9 cellular contexts compared by ENCODE assay signal in the genomic region with DNA sequence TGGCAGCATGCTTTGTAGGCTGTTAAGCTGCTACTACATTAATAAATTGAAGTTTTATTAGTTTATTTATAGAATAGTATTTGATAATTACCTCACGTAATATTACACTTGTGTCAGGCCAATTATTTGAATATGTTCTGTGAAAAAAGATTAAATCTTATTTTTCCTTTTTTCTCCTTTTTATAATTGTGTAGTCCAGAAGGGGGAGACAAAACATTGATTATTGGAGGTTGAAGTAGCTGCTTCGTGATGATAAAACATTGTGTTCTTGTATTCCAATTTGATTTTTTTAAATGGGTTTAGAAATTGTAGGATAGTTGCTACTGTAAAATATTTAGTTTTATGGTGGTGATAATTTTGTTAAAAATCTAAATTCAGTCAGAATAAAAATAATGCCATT.
A peak's percentile ranks its signal among the peaks of the same experiment; 100 is the strongest.
DNase-seq lines count a peak whose midpoint lies in the region; ATAC-seq, FAIRE-seq and TF ChIP-seq lines count a peak whose summit lies in the region.
"Had no signal": no experiment of that assay in that cellular context is flagged by ENCODE, and none has a peak within 500 bp of the region (broad histone marks: within the 10 kb centered on the region; RNA-seq: fewer than 3 reads in every experiment).

No MANE protein-coding gene starts in this region.

- H3K27me3 ChIP-seq in BE2C: no peaks in the 10 kb centered on the region

- ATAC-seq in GM19452 (IDR thresholded peaks at IDR 0.05; ENCODE audit: unreplicated experiment): no peak
- no peak for ATAC-seq in GM18505 (IDR thresholded peaks at IDR 0.05; ENCODE audit: unreplicated experiment)

- H3K36me3 ChIP-seq in BE2C: no peaks in the 10 kb centered on the region
- no peaks in the 10 kb centered on the region for H3K36me3 ChIP-seq in kidney (ENCODE audit: control insufficient read depth in 1 of 2, insufficient read depth in 2 of 2, low read length in 2 of 2)

- H3K27ac ChIP-seq in VCaP: no peak overlapping the region
- H3K27ac ChIP-seq in kidney (ENCODE audit: low read depth in 2 of 2, low read length in 2 of 2): no peak overlapping the region

- DNase-seq in BE2C (no peak), H4 (ENCODE audit: low spot score) (peak; percentile 3), kidney (no peak), DMS153 (lab: John Stamatoyannopoulos, UW) (no peak)
- no peak for DNase-seq in activated CD4-positive, alpha-beta T cell treated with anti-CD3 and anti-CD28 coated beads for 48 hours
- DNase-seq: activated CD4-positive, alpha-beta T cell treated with anti-CD3 and anti-CD28 coated beads, Interleukin-2, amount 50 U/mL, for 4 hours had no signal

- no peak overlapping the region for H3K9ac ChIP-seq in kidney (ENCODE audit: low read length in 2 of 2)

- peak; percentile 98 for FAIRE-seq in kidney (lab: Jason Lieb, UNC)

- H3K4me1 ChIP-seq in BE2C (no peaks in the 10 kb centered on the region), kidney (ENCODE audit: control insufficient read depth in 1 of 2, insufficient read depth in 1 of 2, low read depth in 1 of 2, low read length in 2 of 2) (no peaks in the 10 kb centered on the region)

- H3K4me3 ChIP-seq in BE2C (ENCODE audit: low read depth, low read length) (no peak overlapping the region), kidney (ENCODE audit: low read length in 2 of 2) (no peak overlapping the region)

- no peaks in the 10 kb centered on the region for H3K9me3 ChIP-seq in BE2C
- H3K9me3 ChIP-seq in kidney (ENCODE audit: control insufficient read depth in 1 of 2, low read length in 2 of 2): no peaks in the 10 kb centered on the region

- no peak for TF ChIP-seq POLR2A in GM18505 (IDR thresholded peaks at IDR 0.05; ENCODE audit: borderline replicate concordance, extremely low read depth, insufficient read depth, insufficient read length)

- TF ChIP-seq CTCF in BE2C (IDR thresholded peaks at IDR 0.05; ENCODE audit: low read depth, low read length) (peak; percentile 27; the same call in 1 of the 2 replicates), VCaP (conservative IDR thresholded peaks at IDR 0.05) (peak; percentile 29), kidney (IDR thresholded peaks at IDR 0.05; ENCODE audit: borderline replicate concordance, extremely low read depth, insufficient read depth) (peak; percentile 27)

- intact Hi-C loops in kidney (cut with DNase I): no loop called here
